Comparison of ENCODE assay signal across 27 cellular contexts in the genomic region with DNA sequence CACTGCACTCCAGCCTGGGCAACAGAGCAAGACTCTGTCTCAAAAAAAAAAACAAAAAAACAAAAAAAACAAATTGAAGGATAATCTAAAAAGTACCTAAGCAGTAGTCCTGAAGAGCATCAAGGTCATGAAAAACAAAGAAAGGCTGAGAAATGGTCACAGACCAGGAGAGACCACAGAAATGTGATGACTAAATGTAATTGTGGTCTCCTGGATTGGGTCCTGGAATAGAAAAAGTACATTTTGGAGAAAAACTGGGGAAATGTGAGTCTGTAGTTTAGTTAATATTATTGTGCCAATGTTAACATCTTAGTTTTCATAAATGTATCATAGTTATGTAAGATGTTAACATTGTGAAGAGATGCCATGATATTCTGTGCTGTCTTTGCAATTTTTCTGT.
"Had no signal": no experiment of that assay in that cellular context is flagged by ENCODE, and none has a peak within 500 bp of the region (broad histone marks: within the 10 kb centered on the region; RNA-seq: fewer than 3 reads in every experiment).

No MANE protein-coding gene starts in this region.

- DNase-seq: colonic mucosa; effector CD8-positive, alpha-beta T cell; endodermal cell; gastrocnemius medialis; heart left ventricle; kidney; mucosa of descending colon; naive B cell; pancreas; sigmoid colon; stimulated activated CD4-positive, alpha-beta T cell treated with anti-CD3 and anti-CD28 coated beads, Interleukin-2, amount 100 ng/mL, for 24 hours; stimulated activated CD4-positive, alpha-beta T cell treated with anti-CD3 and anti-CD28 coated beads, Interleukin-4, amount 100 ng/mL, for 4 hours; stimulated activated naive B cell treated with anti-CD40 and anti-IgM and Interleukin-4, amounts not matched to agents 10 μg/mL and 1 μg/mL and 100 μg/mL, for 72 hours; thyroid gland; trophoblast cell had no signal

- H3K9me3 Mint-ChIP-seq: dendritic cell treated with granulocyte-macrophage colony-stimulating factor and Interleukin-4, amounts not matched to agents 40 ng/mL and 50 ng/mL, for 4 days; memory B cell; natural killer cell treated with Interleukin-12 subunit alpha and Interleukin-12 subunit beta and Interleukin-15 and Interleukin-18, amount 100 ng/mL, for 72 hours; stimulated activated naive CD8-positive, alpha-beta T cell treated with anti-CD3 and anti-CD28 coated beads, Interleukin-15, Interleukin-2, amounts not matched to agents 100 ng/mL and 50 ng/mL, for 24 hours had no signal

- H3K4me1 Mint-ChIP-seq: memory B cell; naive B cell; stimulated activated naive B cell treated with anti-CD40 and anti-IgM and Interleukin-4, amounts not matched to agents 10 μg/mL and 1 μg/mL and 100 μg/mL, for 72 hours had no signal

- H3K4me3 ChIP-seq: colonic mucosa, gastrocnemius medialis, heart left ventricle, hepatocyte, lung, mucosa of descending colon, pancreas, right atrium auricular region, sigmoid colon, thyroid gland, vagina had no signal

- H3K36me3 Mint-ChIP-seq: memory B cell; naive B cell; natural killer cell treated with Interleukin-12 subunit alpha and Interleukin-12 subunit beta and Interleukin-15 and Interleukin-18, amount 100 ng/mL, for 72 hours; stimulated activated naive B cell treated with anti-CD40 and anti-IgM and Interleukin-4, amounts not matched to agents 10 μg/mL and 1 μg/mL and 100 μg/mL, for 72 hours had no signal

- H3K4me3 Mint-ChIP-seq: dendritic cell treated with granulocyte-macrophage colony-stimulating factor and Interleukin-4, amounts not matched to agents 40 ng/mL and 50 ng/mL, for 4 days; endodermal cell; memory B cell; mesothelial cell of epicardium; naive B cell; natural killer cell treated with Interleukin-12 subunit alpha and Interleukin-12 subunit beta and Interleukin-15 and Interleukin-18, amount 100 ng/mL, for 72 hours; neural crest cell; stimulated activated naive B cell treated with anti-CD40 and anti-IgM and Interleukin-4, amounts not matched to agents 10 μg/mL and 1 μg/mL and 100 μg/mL, for 72 hours; stimulated activated naive CD8-positive, alpha-beta T cell treated with anti-CD3 and anti-CD28 coated beads, Interleukin-15, Interleukin-2, amounts not matched to agents 100 ng/mL and 50 ng/mL, for 24 hours had no signal

- H3K27ac Mint-ChIP-seq: dendritic cell treated with granulocyte-macrophage colony-stimulating factor and Interleukin-4, amounts not matched to agents 40 ng/mL and 50 ng/mL, for 4 days; endodermal cell; memory B cell; mesothelial cell of epicardium; naive B cell; natural killer cell treated with Interleukin-12 subunit alpha and Interleukin-12 subunit beta and Interleukin-15 and Interleukin-18, amount 100 ng/mL, for 72 hours; stimulated activated naive B cell treated with anti-CD40 and anti-IgM and Interleukin-4, amounts not matched to agents 10 μg/mL and 1 μg/mL and 100 μg/mL, for 72 hours; stimulated activated naive CD8-positive, alpha-beta T cell treated with anti-CD3 and anti-CD28 coated beads, Interleukin-15, Interleukin-2, amounts not matched to agents 100 ng/mL and 50 ng/mL, for 24 hours had no signal

- ATAC-seq: esophagus mucosa; gastrocnemius medialis; heart left ventricle; left lobe of liver; mucosa of descending colon; natural killer cell treated with Interleukin-12 subunit alpha and Interleukin-12 subunit beta and Interleukin-15 and Interleukin-18, amount 100 ng/mL, for 72 hours; pancreas; stimulated activated naive B cell treated with anti-CD40 and anti-IgM and Interleukin-4, amounts not matched to agents 10 μg/mL and 1 μg/mL and 100 μg/mL, for 72 hours had no signal
